Comparison of ENCODE assay signal across 8 cellular contexts in the genomic region with DNA sequence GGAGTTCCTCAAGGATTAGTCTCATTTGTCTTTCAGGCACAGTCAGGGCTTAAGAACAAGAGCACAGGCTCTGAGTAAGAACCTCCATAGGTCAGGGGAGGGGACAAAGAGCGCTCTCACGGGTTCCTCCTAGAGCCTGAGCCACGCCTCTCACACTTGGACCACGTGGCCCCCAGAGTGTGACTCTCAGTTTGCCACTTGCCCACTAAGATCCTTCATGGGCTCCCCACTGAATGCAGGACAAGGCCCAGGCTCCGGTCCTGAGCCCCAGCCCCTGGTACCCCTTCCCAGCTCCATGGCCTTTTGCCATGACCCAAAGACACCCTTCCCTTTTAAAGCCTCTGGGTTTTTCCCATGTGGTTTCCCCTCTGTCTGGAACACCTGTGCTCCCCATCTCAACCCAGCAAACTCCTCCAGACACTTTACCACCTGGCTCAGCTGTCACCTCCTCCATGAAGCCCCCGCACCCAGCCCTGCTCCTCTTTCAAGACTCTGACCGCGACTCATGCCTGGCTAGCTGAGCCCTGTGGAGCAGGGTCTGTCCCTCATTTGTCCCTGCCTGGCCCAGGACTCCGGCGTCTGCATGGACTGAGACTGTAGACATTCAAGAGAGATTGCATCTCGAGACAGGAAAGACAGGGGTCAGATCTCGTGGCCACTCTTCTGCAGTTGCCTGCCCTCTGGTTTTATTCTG. TPM values are rescaled to one million over a fixed set of nuclear protein-coding genes. Genes with fewer than 3 reads are reported as not detected.
DNase-seq lines count a peak whose midpoint lies in the region; ATAC-seq, FAIRE-seq and TF ChIP-seq lines count a peak whose summit lies in the region.

No MANE protein-coding gene starts in this region.

- no peak overlapping the region for H3K9ac ChIP-seq in DND-41 (ENCODE audit: low read depth, low read length)

- H3K79me2 ChIP-seq in DND-41 (ENCODE audit: insufficient read depth, low read length) = no peaks in the 10 kb centered on the region

- intact Hi-C loops in Calu3 (cut with micrococcal nuclease; ENCODE audit: unreplicated experiment) = no loop called here

- no peak for TF ChIP-seq CTCF in DND-41 (IDR thresholded peaks at IDR 0.05; ENCODE audit: borderline replicate concordance, extremely low read depth, low read length, poor library complexity, severe bottlenecking)
- no peak for TF ChIP-seq CTCF in Calu3 (IDR thresholded peaks at IDR 0.05; ENCODE audit: unreplicated experiment)

- CTCF ChIA-PET in Calu3 (lab: Charles Lee) = no interaction called here

- no peaks in the 10 kb centered on the region for H3K36me3 ChIP-seq in DND-41 (ENCODE audit: insufficient read depth, low read length)

- H3K27me3 ChIP-seq in DND-41 (ENCODE audit: insufficient read depth, low read length, poor library complexity) = no peaks in the 10 kb centered on the region

- ATAC-seq in DND-41 (ENCODE audit: insufficient read depth, low read depth) (no peak), GM19397 (IDR thresholded peaks at IDR 0.05; ENCODE audit: unreplicated experiment) (peak; percentile 79), HG03196 (IDR thresholded peaks at IDR 0.05; ENCODE audit: unreplicated experiment) (peak; percentile 77)

- no peaks in the 10 kb centered on the region for H4K20me1 ChIP-seq in DND-41 (ENCODE audit: insufficient read depth, low read length)

- H3K9me3 ChIP-seq in DND-41 (ENCODE audit: insufficient read depth, low read length, severe bottlenecking) = no peaks in the 10 kb centered on the region

- H2AFZ ChIP-seq in DND-41 (ENCODE audit: low read depth, low read length) = no peak overlapping the region

- no peaks in the 10 kb centered on the region for H3K36me3 Mint-ChIP-seq in Calu3 (ENCODE audit: insufficient read depth, unreplicated experiment)

- peaks cover 51% of the 10 kb centered on the region for H3K4me1 ChIP-seq in DND-41 (ENCODE audit: insufficient read depth, low read length)

- H3K27ac Mint-ChIP-seq in Calu3 (ENCODE audit: unreplicated experiment) = no peak overlapping the region

- H3K4me3 ChIP-seq in DND-41 (ENCODE audit: low read depth in 1 of 2, low read length in 2 of 2) = no peak overlapping the region

- H3K4me3 Mint-ChIP-seq in Calu3 (ENCODE audit: low read depth, unreplicated experiment) = no peak overlapping the region

- H3K27ac ChIP-seq in DND-41 (ENCODE audit: low read length) = peak overlapping the region; percentile 20

- H3K4me1 Mint-ChIP-seq in Calu3 (ENCODE audit: low read depth, unreplicated experiment) = peaks cover 25% of the 10 kb centered on the region

- BruUV-seq in Calu3 (replicated peaks; lab: Mats Ljungman, UMichigan) = no TSS peak

- no peak overlapping the region for H3K4me2 ChIP-seq in DND-41 (ENCODE audit: insufficient read depth, low read length)

- FAIRE-seq in HTR-8/SVneo (lab: Jason Lieb, UNC) = no peak

- no peaks in the 10 kb centered on the region for H3K9me3 Mint-ChIP-seq in Calu3 (ENCODE audit: low read depth, unreplicated experiment)

- DNase-seq in DND-41 (no peak), activated T-cell treated with anti-CD3 and anti-CD28 coated beads for 4 hours (peak; percentile 17), Calu3 (no peak), NCI-H345 (lab: John Stamatoyannopoulos, UW) (no peak), HTR-8/SVneo (ENCODE audit: insufficient read length, low spot score) (no peak)
- DNase-seq in stimulated activated CD8-positive, alpha-beta memory T cell treated with anti-CD3 and anti-CD28 coated beads, Interleukin-15, amount 100 ng/mL, for 48 hours (ENCODE audit: low read depth in 2 of 2) = peak; percentile 41 to 48

- H3K27me3 Mint-ChIP-seq in Calu3 (ENCODE audit: unreplicated experiment) = peaks cover 71% of the 10 kb centered on the region

RNA-seq across cellular contexts. Expression of gene IQSEC1, which starts 32.7 kb away (rescaled TPM):
- total RNA-seq in Calu3 (2022) = 13.3 and 13.6 TPM in 2 replicates

Comparison
In these comparisons a context has a peak if more than half of its experiments do, and no peak if none do; other contexts are left out.
1. DNase-seq: peak in activated T-cell treated with anti-CD3 and anti-CD28 coated beads for 4 hours (single experiment) and stimulated activated CD8-positive, alpha-beta memory T cell treated with anti-CD3 and anti-CD28 coated beads, Interleukin-15, amount 100 ng/mL, for 48 hours (2 of 2); none in DND-41 (single experiment), Calu3 (single experiment), NCI-H345 (single experiment) and HTR-8/SVneo (single experiment).